ENCODE assay signal across 14 cellular contexts in genomic region chr7:137983308-137984008, GRCh38. TPM values are rescaled to one million over a fixed set of nuclear protein-coding genes. Genes with fewer than 3 reads are reported as not detected.
A peak's percentile ranks its signal among the peaks of the same experiment; 100 is the strongest.
DNase-seq lines count a peak whose midpoint lies in the region; ATAC-seq and TF ChIP-seq lines count a peak whose summit lies in the region.
"Had no signal": no experiment of that assay in that cellular context is flagged by ENCODE, and none has a peak within 500 bp of the region (broad histone marks: within the 10 kb centered on the region; RNA-seq: fewer than 3 reads in every experiment).

No MANE protein-coding gene starts in this region.

- no peak for TF ChIP-seq EP300 in esophagus muscularis mucosa (IDR thresholded peaks at IDR 0.05)

- H3K27ac Mint-ChIP-seq in nephron progenitor cell = peak overlapping the region; percentile 99
- H3K27ac Mint-ChIP-seq in type B pancreatic cell = peak overlapping the region; percentile 74
- no peak overlapping the region for H3K27ac Mint-ChIP-seq in activated CD8-positive, alpha-beta memory T cell treated with anti-CD3 and anti-CD28 coated beads, Interleukin-2, amount 10 ng/mL, durations not matched to agents 7 days and 5 days
- H3K27ac Mint-ChIP-seq: activated naive CD4-positive, alpha-beta T cell treated with anti-CD3 and anti-CD28 coated beads for 36 hours; T-cell had no signal

- H3K27me3 ChIP-seq in esophagus muscularis mucosa = no peaks in the 10 kb centered on the region

- no peak overlapping the region for H3K4me3 Mint-ChIP-seq in nephron progenitor cell
- peak overlapping the region; percentile 40 for H3K4me3 Mint-ChIP-seq in type B pancreatic cell
- no peak overlapping the region for H3K4me3 Mint-ChIP-seq in activated CD8-positive, alpha-beta memory T cell treated with anti-CD3 and anti-CD28 coated beads, Interleukin-2, amount 10 ng/mL, durations not matched to agents 7 days and 5 days
- H3K4me3 Mint-ChIP-seq: activated naive CD4-positive, alpha-beta T cell treated with anti-CD3 and anti-CD28 coated beads for 36 hours; T-cell had no signal

- DNase-seq in NCI-H345 (lab: John Stamatoyannopoulos, UW) (peak; percentile 15), NCI-H345 treated with DMSO at 0.1 percent for 48 hours (lab: John Stamatoyannopoulos, UW; ENCODE audit: unreplicated experiment) (no peak), esophagus muscularis mucosa (ENCODE audit: extremely low spot score) (no peak), nephron progenitor cell (no peak), type B pancreatic cell (ENCODE audit: extremely low spot score, unreplicated experiment) (no peak), foreskin melanocyte (no peak), foreskin fibroblast (no peak)
- no peak for DNase-seq in activated CD8-positive, alpha-beta memory T cell treated with anti-CD3 and anti-CD28 coated beads, Interleukin-2, amount 10 ng/mL, durations not matched to agents 7 days and 5 days
- DNase-seq: activated naive CD4-positive, alpha-beta T cell treated with anti-CD3 and anti-CD28 coated beads for 36 hours; DMS 273 treated with DMSO at 0.1 percent for 48 hours; GOT3; kidney glomerular epithelial cell; NCI-H1048; T-cell had no signal

- CTCF ChIA-PET in activated CD8-positive, alpha-beta memory T cell treated with anti-CD3 and anti-CD28 coated beads, Interleukin-2, amount 10 ng/mL, durations not matched to agents 7 days and 5 days (lab: Charles Lee) = interaction anchor here (0.9 to 1.0 kb wide), 2 partner anchors 18 to 59 kb away, joined by 3 to 5 read pairs; partner anchors contain the start of gene CREB3L2

- H3K4me3 ChIP-seq in esophagus muscularis mucosa (no peak overlapping the region), foreskin fibroblast (ENCODE audit: low read depth in 1 of 2, low read length in 2 of 2) (no peak overlapping the region)

- TF ChIP-seq POLR2A in esophagus muscularis mucosa (IDR thresholded peaks at IDR 0.05; ENCODE audit: low read depth) = no peak

- H3K27ac ChIP-seq in esophagus muscularis mucosa (replicated peaks in 1 of 4) = peak overlapping the region; percentile 8 to 75 (median 60)

- no peaks in the 10 kb centered on the region for H3K36me3 ChIP-seq in esophagus muscularis mucosa

- no peak for ATAC-seq in activated CD8-positive, alpha-beta memory T cell treated with anti-CD3 and anti-CD28 coated beads, Interleukin-2, amount 10 ng/mL, durations not matched to agents 7 days and 5 days
- ATAC-seq: T-cell had no signal

- TF ChIP-seq CTCF in esophagus muscularis mucosa (IDR thresholded peaks at IDR 0.05) (no peak), nephron progenitor cell (IDR thresholded peaks at IDR 0.05) (no peak), type B pancreatic cell (conservative IDR thresholded peaks at IDR 0.05) (no peak), foreskin fibroblast (IDR thresholded peaks at IDR 0.05; ENCODE audit: low read depth, low read length) (no peak)

- peaks cover 19% of the 10 kb centered on the region for H3K4me1 Mint-ChIP-seq in nephron progenitor cell
- H3K4me1 Mint-ChIP-seq in type B pancreatic cell (ENCODE audit: unreplicated experiment) = peaks cover 55% of the 10 kb centered on the region
- H3K4me1 Mint-ChIP-seq in activated CD8-positive, alpha-beta memory T cell treated with anti-CD3 and anti-CD28 coated beads, Interleukin-2, amount 10 ng/mL, durations not matched to agents 7 days and 5 days = peaks cover 11% of the 10 kb centered on the region

- H3K4me1 ChIP-seq in esophagus muscularis mucosa = peaks cover 59 to 100% (median 100%) of the 10 kb centered on the region in 4 donors

- 84% methylated on average over 12 of the region's 12 CpGs for WGBS in esophagus muscularis mucosa

- peaks cover 3% of the 10 kb centered on the region for H3K27me3 Mint-ChIP-seq in nephron progenitor cell (ENCODE audit: low read depth, poor library complexity)
- no peaks in the 10 kb centered on the region for H3K27me3 Mint-ChIP-seq in type B pancreatic cell
- no peaks in the 10 kb centered on the region for H3K27me3 Mint-ChIP-seq in activated CD8-positive, alpha-beta memory T cell treated with anti-CD3 and anti-CD28 coated beads, Interleukin-2, amount 10 ng/mL, durations not matched to agents 7 days and 5 days
- H3K27me3 Mint-ChIP-seq: T-cell had no signal

- H3K36me3 Mint-ChIP-seq in nephron progenitor cell (ENCODE audit: low read depth) (peaks cover 51% of the 10 kb centered on the region), type B pancreatic cell (peaks cover 44% of the 10 kb centered on the region)
- peaks cover 20% of the 10 kb centered on the region for H3K36me3 Mint-ChIP-seq in activated CD8-positive, alpha-beta memory T cell treated with anti-CD3 and anti-CD28 coated beads, Interleukin-2, amount 10 ng/mL, durations not matched to agents 7 days and 5 days

- intact Hi-C loops in esophagus muscularis mucosa (cut with DNase I) = no loop called here

- H3K9me3 Mint-ChIP-seq in nephron progenitor cell (peaks cover 14% of the 10 kb centered on the region), type B pancreatic cell (peaks cover 5% of the 10 kb centered on the region)
- H3K9me3 Mint-ChIP-seq in activated CD8-positive, alpha-beta memory T cell treated with anti-CD3 and anti-CD28 coated beads, Interleukin-2, amount 10 ng/mL, durations not matched to agents 7 days and 5 days (ENCODE audit: low read depth) = peaks cover 6% of the 10 kb centered on the region

- no peaks in the 10 kb centered on the region for H3K9me3 ChIP-seq in esophagus muscularis mucosa

RNA-seq across cellular contexts. Expression of gene CREB3L2, which starts 18.4 kb away (rescaled TPM):
- 10 to 100 TPM; 29.2 to 43.4 (median 37.1) TPM for total RNA-seq in esophagus muscularis mucosa
- 85.8 and 173 TPM in 2 replicates for total RNA-seq in type B pancreatic cell (ENCODE audit: low replicate concordance)
- total RNA-seq in activated CD8-positive, alpha-beta memory T cell treated with anti-CD3 and anti-CD28 coated beads, Interleukin-2, amount 10 ng/mL, durations not matched to agents 7 days and 5 days = 10 to 100 TPM; 24.0 to 29.0 TPM
